ENCODE assay signal across 20 cellular contexts in genomic region chr15:52113708-52114107, GRCh38. TPM values are rescaled to one million over a fixed set of nuclear protein-coding genes. Genes with fewer than 3 reads are reported as not detected.
DNase-seq lines count a peak whose midpoint lies in the region; ATAC-seq and TF ChIP-seq lines count a peak whose summit lies in the region.
"Had no signal": no experiment of that assay in that cellular context is flagged by ENCODE, and none has a peak within 500 bp of the region (broad histone marks: within the 10 kb centered on the region; RNA-seq: fewer than 3 reads in every experiment).

No MANE protein-coding gene starts in this region.

- intact Hi-C loops in natural killer cell (cut with micrococcal nuclease), result no loop called here

- no peak overlapping the region for H3K27ac ChIP-seq in foreskin keratinocyte
- H3K27ac ChIP-seq: SK-N-MC had no signal

- no peak for DNase-seq in natural killer cell treated with Interleukin-12 subunit alpha and Interleukin-12 subunit beta and Interleukin-15 and Interleukin-18, amount 100 ng/mL, for 72 hours (ENCODE audit: low spot score)
- DNase-seq in natural killer cell (no peak), MV-4-11 (lab: John Stamatoyannopoulos, UW) (peak; percentile 16), foreskin keratinocyte (no peak), occipital lobe (lab: John Stamatoyannopoulos, UW) (no peak), GM19238 (ENCODE audit: insufficient read length, low spot score) (no peak), Kasumi-1 (lab: John Stamatoyannopoulos, UW) (no peak)
- DNase-seq: Calu3, DND-41, H9, NCI-H1417, NCI-H187 treated with DMSO at 0.1 percent for 48 hours, NCI-H2171, NCI-H748 treated with DMSO at 0.1 percent for 48 hours had no signal

- no peak overlapping the region for H3K27ac Mint-ChIP-seq in natural killer cell treated with Interleukin-12 subunit alpha and Interleukin-12 subunit beta and Interleukin-15 and Interleukin-18, amount 100 ng/mL, for 72 hours
- no peak overlapping the region for H3K27ac Mint-ChIP-seq in natural killer cell
- H3K27ac Mint-ChIP-seq: CD14-positive monocyte, H9 had no signal

- no peaks in the 10 kb centered on the region for H3K4me1 ChIP-seq in foreskin keratinocyte

- peaks cover 7% of the 10 kb centered on the region for H3K27me3 ChIP-seq in foreskin keratinocyte

- H3K4me3 Mint-ChIP-seq in natural killer cell treated with Interleukin-12 subunit alpha and Interleukin-12 subunit beta and Interleukin-15 and Interleukin-18, amount 100 ng/mL, for 72 hours, result peak overlapping the region; percentile 47
- no peak overlapping the region for H3K4me3 Mint-ChIP-seq in natural killer cell
- H3K4me3 Mint-ChIP-seq: H9 had no signal

- TF ChIP-seq CTCF in natural killer cell (IDR thresholded peaks at IDR 0.05) (no peak), foreskin keratinocyte (conservative IDR thresholded peaks at IDR 0.05) (peak; percentile 8)

- H3K9me3 Mint-ChIP-seq in natural killer cell treated with Interleukin-12 subunit alpha and Interleukin-12 subunit beta and Interleukin-15 and Interleukin-18, amount 100 ng/mL, for 72 hours, result no peaks in the 10 kb centered on the region
- no peaks in the 10 kb centered on the region for H3K9me3 Mint-ChIP-seq in natural killer cell

- H3K4me1 Mint-ChIP-seq in natural killer cell treated with Interleukin-12 subunit alpha and Interleukin-12 subunit beta and Interleukin-15 and Interleukin-18, amount 100 ng/mL, for 72 hours (ENCODE audit: low read depth in 2 of 2), result peaks cover 4 to 5% of the 10 kb centered on the region in 2 donors
- no peaks in the 10 kb centered on the region for H3K4me1 Mint-ChIP-seq in natural killer cell

- H3K27me3 Mint-ChIP-seq in natural killer cell treated with Interleukin-12 subunit alpha and Interleukin-12 subunit beta and Interleukin-15 and Interleukin-18, amount 100 ng/mL, for 72 hours, result peaks cover 20 to 26% of the 10 kb centered on the region in 2 donors
- peaks cover 18 to 23% of the 10 kb centered on the region in 2 donors for H3K27me3 Mint-ChIP-seq in natural killer cell (ENCODE audit: low read depth in 2 of 2)

- ATAC-seq in natural killer cell treated with Interleukin-12 subunit alpha and Interleukin-12 subunit beta and Interleukin-15 and Interleukin-18, amount 100 ng/mL, for 72 hours, result no peak
- ATAC-seq in natural killer cell (no peak), foreskin keratinocyte (peak; percentile 18), GM19328 (IDR thresholded peaks at IDR 0.05; ENCODE audit: unreplicated experiment) (no peak)

- no peaks in the 10 kb centered on the region for H3K36me3 Mint-ChIP-seq in natural killer cell treated with Interleukin-12 subunit alpha and Interleukin-12 subunit beta and Interleukin-15 and Interleukin-18, amount 100 ng/mL, for 72 hours
- no peaks in the 10 kb centered on the region for H3K36me3 Mint-ChIP-seq in natural killer cell
- H3K36me3 Mint-ChIP-seq: CD14-positive monocyte had no signal

RNA-seq across cellular contexts. Expression of gene BCL2L10, which starts 1.1 kb away (rescaled TPM):
- not detected for total RNA-seq in natural killer cell treated with Interleukin-12 subunit alpha and Interleukin-12 subunit beta and Interleukin-15 and Interleukin-18, amount 100 ng/mL, for 72 hours
- total RNA-seq in natural killer cell (under 1 TPM in 1 of 3 donors, not detected in 2; 0.45 TPM), foreskin keratinocyte (0.53 and 0.71 TPM in 2 replicates), occipital lobe (0.31 TPM)
- 0.62 and 0.77 TPM in 2 replicates for polyA plus RNA-seq in foreskin keratinocyte
- total RNA-seq: A673, Calu3, H9, HT1080, NCI-H460 had no signal
- polyA plus RNA-seq: CD14-positive monocyte had no signal
